ENCODE assay signal across 27 cellular contexts in genomic region chr1:36759355-36759754, GRCh38.
"Had no signal": no experiment of that assay in that cellular context is flagged by ENCODE, and none has a peak within 500 bp of the region (broad histone marks: within the 10 kb centered on the region; RNA-seq: fewer than 3 reads in every experiment).

No MANE protein-coding gene starts in this region.

- H3K9ac ChIP-seq: neural progenitor cell, parathyroid adenoma had no signal

- H3K9me3 Mint-ChIP-seq: neural progenitor cell; stimulated activated naive B cell treated with anti-CD40 and anti-IgM and Interleukin-4, amounts not matched to agents 10 μg/mL and 1 μg/mL and 100 μg/mL, for 72 hours had no signal

- H3K36me3 ChIP-seq: heart right ventricle, left ventricle myocardium inferior, neural progenitor cell, neutrophil, right lobe of liver, stomach, thyroid gland, transverse colon, upper lobe of left lung had no signal

- H3K4me3 ChIP-seq: heart right ventricle, hepatocyte, left ventricle myocardium inferior, lung, mucosa of descending colon, neural progenitor cell, psoas muscle, right lobe of liver, smooth muscle cell, stomach, testis, thyroid gland, transverse colon, upper lobe of left lung had no signal

- H3K9me3 ChIP-seq: mucosa of descending colon, neutrophil, psoas muscle, right lobe of liver, testis, thyroid gland, transverse colon had no signal

- ATAC-seq: heart right ventricle; mucosa of descending colon; naive thymus-derived CD4-positive, alpha-beta T cell; psoas muscle; right lobe of liver; stimulated activated naive B cell treated with anti-CD40 and anti-IgM and Interleukin-4, amounts not matched to agents 10 μg/mL and 1 μg/mL and 100 μg/mL, for 72 hours; stimulated activated naive CD8-positive, alpha-beta T cell treated with anti-CD3 and anti-CD28 coated beads, Interleukin-15, Interleukin-2, amounts not matched to agents 100 U/mL and 50 U/mL, for 24 hours had no signal

- H3K4me1 Mint-ChIP-seq: naive thymus-derived CD4-positive, alpha-beta T cell; stimulated activated naive B cell treated with anti-CD40 and anti-IgM and Interleukin-4, amounts not matched to agents 10 μg/mL and 1 μg/mL and 100 μg/mL, for 72 hours had no signal

- H3K36me3 Mint-ChIP-seq: naive thymus-derived CD4-positive, alpha-beta T cell; neural progenitor cell; stimulated activated naive B cell treated with anti-CD40 and anti-IgM and Interleukin-4, amounts not matched to agents 10 μg/mL and 1 μg/mL and 100 μg/mL, for 72 hours had no signal

- DNase-seq: heart right ventricle; left ventricle myocardium inferior; mesendoderm; midbrain; mucosa of descending colon; naive thymus-derived CD4-positive, alpha-beta T cell; nephron progenitor cell; occipital lobe; psoas muscle; stimulated activated CD4-positive, alpha-beta T cell treated with anti-CD3 and anti-CD28 coated beads, Interleukin-1b, Interleukin-23, amount 100 ng/mL, for 48 hours; stimulated activated CD4-positive, alpha-beta T cell treated with anti-CD3 and anti-CD28 coated beads, Interleukin-2, amount 100 ng/mL, for 48 hours; stimulated activated CD4-positive, alpha-beta T cell treated with anti-CD3 and anti-CD28 coated beads, Interleukin-4, amount 100 ng/mL, for 4 hours; stimulated activated CD8-positive, alpha-beta memory T cell treated with anti-CD3 and anti-CD28 coated beads, Interleukin-4, amount 100 ng/mL, for 48 hours; stimulated activated naive B cell treated with anti-CD40 and anti-IgM and Interleukin-4, amounts not matched to agents 10 μg/mL and 1 μg/mL and 100 μg/mL, for 72 hours; stimulated activated naive CD8-positive, alpha-beta T cell treated with anti-CD3 and anti-CD28 coated beads, Interleukin-15, Interleukin-2, amounts not matched to agents 100 U/mL and 50 U/mL, for 24 hours; stomach; testis; thyroid gland; transverse colon; upper lobe of left lung had no signal

- H3K4me3 Mint-ChIP-seq: naive thymus-derived CD4-positive, alpha-beta T cell; nephron progenitor cell; neural progenitor cell; stimulated activated naive B cell treated with anti-CD40 and anti-IgM and Interleukin-4, amounts not matched to agents 10 μg/mL and 1 μg/mL and 100 μg/mL, for 72 hours had no signal

- H3K27ac Mint-ChIP-seq: naive thymus-derived CD4-positive, alpha-beta T cell; nephron progenitor cell; neural progenitor cell; stimulated activated naive B cell treated with anti-CD40 and anti-IgM and Interleukin-4, amounts not matched to agents 10 μg/mL and 1 μg/mL and 100 μg/mL, for 72 hours had no signal

- H3K27me3 ChIP-seq: hepatocyte, neural progenitor cell, right lobe of liver, testis, thyroid gland, transverse colon, upper lobe of left lung had no signal

- H3K27ac ChIP-seq: heart right ventricle, hepatocyte, left ventricle myocardium inferior, neural progenitor cell, neutrophil, parathyroid adenoma, psoas muscle, right lobe of liver, stomach, testis, thyroid gland, transverse colon, upper lobe of left lung had no signal

- H3K4me1 ChIP-seq: heart right ventricle, left ventricle myocardium inferior, parathyroid adenoma, psoas muscle, right lobe of liver, stomach, testis, thyroid gland, transverse colon, upper lobe of left lung had no signal
